In the genomic region with DNA sequence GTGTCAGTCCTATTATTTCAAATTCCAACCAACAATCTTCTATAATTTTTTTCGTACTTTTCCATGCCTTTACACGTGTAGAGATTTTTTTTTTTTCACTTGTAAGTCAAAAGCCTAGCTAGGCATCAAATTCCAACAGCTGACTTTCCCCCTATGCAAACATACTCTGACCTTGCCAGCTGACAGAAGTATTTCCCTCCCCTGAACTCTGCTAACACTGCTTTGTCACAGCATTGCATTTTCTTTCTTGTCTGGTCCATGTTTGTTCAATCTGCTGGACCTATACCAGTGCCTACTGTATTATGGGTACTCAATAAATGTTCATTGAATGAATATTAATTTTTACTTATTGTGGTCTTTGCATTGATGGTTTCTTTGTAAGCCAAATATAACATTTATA, we compare ENCODE assay signal across 1 cellular context.
TF ChIP-seq lines count a peak whose summit lies in the region.

No MANE protein-coding gene starts in this region.

TF ChIP-seq in HepG2, 621 proteins besides CTCF, POLR2A, EP300 and RAD21 (continued from another document):
- TF ChIP-seq, protein P1, sequence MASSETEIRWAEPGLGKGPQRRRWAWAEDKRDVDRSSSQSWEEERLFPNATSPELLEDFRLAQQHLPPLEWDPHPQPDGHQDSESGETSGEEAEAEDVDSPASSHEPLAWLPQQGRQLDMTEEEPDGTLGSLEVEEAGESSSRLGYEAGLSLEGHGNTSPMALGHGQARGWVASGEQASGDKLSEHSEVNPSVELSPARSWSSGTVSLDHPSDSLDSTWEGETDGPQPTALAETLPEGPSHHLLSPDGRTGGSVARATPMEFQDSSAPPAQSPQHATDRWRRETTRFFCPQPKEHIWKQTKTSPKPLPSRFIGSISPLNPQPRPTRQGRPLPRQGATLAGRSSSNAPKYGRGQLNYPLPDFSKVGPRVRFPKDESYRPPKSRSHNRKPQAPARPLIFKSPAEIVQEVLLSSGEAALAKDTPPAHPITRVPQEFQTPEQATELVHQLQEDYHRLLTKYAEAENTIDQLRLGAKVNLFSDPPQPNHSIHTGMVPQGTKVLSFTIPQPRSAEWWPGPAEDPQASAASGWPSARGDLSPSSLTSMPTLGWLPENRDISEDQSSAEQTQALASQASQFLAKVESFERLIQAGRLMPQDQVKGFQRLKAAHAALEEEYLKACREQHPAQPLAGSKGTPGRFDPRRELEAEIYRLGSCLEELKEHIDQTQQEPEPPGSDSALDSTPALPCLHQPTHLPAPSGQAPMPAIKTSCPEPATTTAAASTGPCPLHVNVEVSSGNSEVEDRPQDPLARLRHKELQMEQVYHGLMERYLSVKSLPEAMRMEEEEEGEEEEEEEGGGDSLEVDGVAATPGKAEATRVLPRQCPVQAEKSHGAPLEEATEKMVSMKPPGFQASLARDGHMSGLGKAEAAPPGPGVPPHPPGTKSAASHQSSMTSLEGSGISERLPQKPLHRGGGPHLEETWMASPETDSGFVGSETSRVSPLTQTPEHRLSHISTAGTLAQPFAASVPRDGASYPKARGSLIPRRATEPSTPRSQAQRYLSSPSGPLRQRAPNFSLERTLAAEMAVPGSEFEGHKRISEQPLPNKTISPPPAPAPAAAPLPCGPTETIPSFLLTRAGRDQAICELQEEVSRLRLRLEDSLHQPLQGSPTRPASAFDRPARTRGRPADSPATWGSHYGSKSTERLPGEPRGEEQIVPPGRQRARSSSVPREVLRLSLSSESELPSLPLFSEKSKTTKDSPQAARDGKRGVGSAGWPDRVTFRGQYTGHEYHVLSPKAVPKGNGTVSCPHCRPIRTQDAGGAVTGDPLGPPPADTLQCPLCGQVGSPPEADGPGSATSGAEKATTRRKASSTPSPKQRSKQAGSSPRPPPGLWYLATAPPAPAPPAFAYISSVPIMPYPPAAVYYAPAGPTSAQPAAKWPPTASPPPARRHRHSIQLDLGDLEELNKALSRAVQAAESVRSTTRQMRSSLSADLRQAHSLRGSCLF (CRISPR knock-in tag; IDR thresholded peaks at IDR 0.05; ENCODE audit: borderline replicate concordance): no peak
- TF ChIP-seq MBD4 (IDR thresholded peaks at IDR 0.05; ENCODE audit: borderline replicate concordance, low read length) (no peak), ZNF3 (CRISPR knock-in tag; IDR thresholded peaks at IDR 0.05) (peak; percentile 81), ZNF430 (CRISPR knock-in tag; IDR thresholded peaks at IDR 0.05) (no peak), TEAD3 (CRISPR knock-in tag; optimal IDR thresholded peaks at IDR 0.05; ENCODE audit: borderline replicate concordance) (peak; percentile 66), TMF1 (CRISPR knock-in tag; IDR thresholded peaks at IDR 0.05; ENCODE audit: low read depth) (no peak), IRF2 (CRISPR knock-in tag; IDR thresholded peaks at IDR 0.05) (no peak), GTF3A (CRISPR knock-in tag; conservative IDR thresholded peaks at IDR 0.05) (no peak), ZNF101 (CRISPR knock-in tag; IDR thresholded peaks at IDR 0.05; ENCODE audit: borderline replicate concordance, low read depth) (no peak), PCBP1 (IDR thresholded peaks at IDR 0.05; ENCODE audit: borderline replicate concordance, low read depth, low read length) (no peak), ZNF180 (CRISPR knock-in tag; IDR thresholded peaks at IDR 0.05; ENCODE audit: borderline replicate concordance, low read depth) (no peak), NR2F1 (CRISPR knock-in tag; IDR thresholded peaks at IDR 0.05) (peak in 1 of 2 experiments; percentile 75; a peak in 2 of 4 replicates), NR2F6 (IDR thresholded peaks at IDR 0.05) (peak; percentile 41), NR2F6 (CRISPR knock-in tag; IDR thresholded peaks at IDR 0.05) (no peak), TCF7L2 (IDR thresholded peaks at IDR 0.05; ENCODE audit: low read depth, low read length) (no peak), NCOA1 (CRISPR knock-in tag; IDR thresholded peaks at IDR 0.05) (no peak), SIX4 (CRISPR knock-in tag; IDR thresholded peaks at IDR 0.05) (peak; percentile 86), ZNF577 (CRISPR knock-in tag; IDR thresholded peaks at IDR 0.05; ENCODE audit: borderline replicate concordance, low read depth) (no peak), HNF4A (CRISPR knock-in tag; IDR thresholded peaks at IDR 0.05) (peak; percentile 61), ZBTB1 (CRISPR knock-in tag; IDR thresholded peaks at IDR 0.05; ENCODE audit: borderline replicate concordance) (no peak)
- TF ChIP-seq, protein P2, sequence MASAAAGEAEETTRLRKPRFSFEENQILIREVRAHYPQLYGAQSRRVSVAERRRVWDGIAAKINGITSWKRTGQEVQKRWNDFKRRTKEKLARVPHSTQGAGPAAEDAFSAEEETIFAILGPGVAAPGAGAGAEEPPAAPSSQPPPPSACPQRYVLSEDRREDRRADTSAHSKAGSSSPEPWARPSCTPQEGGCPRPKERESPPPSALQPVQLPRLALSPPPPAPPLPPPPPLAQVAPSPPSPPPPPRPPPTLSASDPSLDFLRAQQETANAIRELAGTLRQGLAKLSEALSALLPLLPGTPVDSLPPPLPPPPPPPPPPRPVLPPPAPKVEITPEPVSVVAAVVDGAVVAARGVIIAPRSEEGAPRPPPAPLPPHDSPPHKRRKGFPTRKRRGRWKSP (CRISPR knock-in tag; IDR thresholded peaks at IDR 0.05): no peak
- TF ChIP-seq, protein P3, sequence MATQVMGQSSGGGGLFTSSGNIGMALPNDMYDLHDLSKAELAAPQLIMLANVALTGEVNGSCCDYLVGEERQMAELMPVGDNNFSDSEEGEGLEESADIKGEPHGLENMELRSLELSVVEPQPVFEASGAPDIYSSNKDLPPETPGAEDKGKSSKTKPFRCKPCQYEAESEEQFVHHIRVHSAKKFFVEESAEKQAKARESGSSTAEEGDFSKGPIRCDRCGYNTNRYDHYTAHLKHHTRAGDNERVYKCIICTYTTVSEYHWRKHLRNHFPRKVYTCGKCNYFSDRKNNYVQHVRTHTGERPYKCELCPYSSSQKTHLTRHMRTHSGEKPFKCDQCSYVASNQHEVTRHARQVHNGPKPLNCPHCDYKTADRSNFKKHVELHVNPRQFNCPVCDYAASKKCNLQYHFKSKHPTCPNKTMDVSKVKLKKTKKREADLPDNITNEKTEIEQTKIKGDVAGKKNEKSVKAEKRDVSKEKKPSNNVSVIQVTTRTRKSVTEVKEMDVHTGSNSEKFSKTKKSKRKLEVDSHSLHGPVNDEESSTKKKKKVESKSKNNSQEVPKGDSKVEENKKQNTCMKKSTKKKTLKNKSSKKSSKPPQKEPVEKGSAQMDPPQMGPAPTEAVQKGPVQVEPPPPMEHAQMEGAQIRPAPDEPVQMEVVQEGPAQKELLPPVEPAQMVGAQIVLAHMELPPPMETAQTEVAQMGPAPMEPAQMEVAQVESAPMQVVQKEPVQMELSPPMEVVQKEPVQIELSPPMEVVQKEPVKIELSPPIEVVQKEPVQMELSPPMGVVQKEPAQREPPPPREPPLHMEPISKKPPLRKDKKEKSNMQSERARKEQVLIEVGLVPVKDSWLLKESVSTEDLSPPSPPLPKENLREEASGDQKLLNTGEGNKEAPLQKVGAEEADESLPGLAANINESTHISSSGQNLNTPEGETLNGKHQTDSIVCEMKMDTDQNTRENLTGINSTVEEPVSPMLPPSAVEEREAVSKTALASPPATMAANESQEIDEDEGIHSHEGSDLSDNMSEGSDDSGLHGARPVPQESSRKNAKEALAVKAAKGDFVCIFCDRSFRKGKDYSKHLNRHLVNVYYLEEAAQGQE (IDR thresholded peaks at IDR 0.05; ENCODE audit: borderline replicate concordance in 1 of 2, low read depth in 1 of 2, low read length in 2 of 2): no peak
- TF ChIP-seq, protein P4, sequence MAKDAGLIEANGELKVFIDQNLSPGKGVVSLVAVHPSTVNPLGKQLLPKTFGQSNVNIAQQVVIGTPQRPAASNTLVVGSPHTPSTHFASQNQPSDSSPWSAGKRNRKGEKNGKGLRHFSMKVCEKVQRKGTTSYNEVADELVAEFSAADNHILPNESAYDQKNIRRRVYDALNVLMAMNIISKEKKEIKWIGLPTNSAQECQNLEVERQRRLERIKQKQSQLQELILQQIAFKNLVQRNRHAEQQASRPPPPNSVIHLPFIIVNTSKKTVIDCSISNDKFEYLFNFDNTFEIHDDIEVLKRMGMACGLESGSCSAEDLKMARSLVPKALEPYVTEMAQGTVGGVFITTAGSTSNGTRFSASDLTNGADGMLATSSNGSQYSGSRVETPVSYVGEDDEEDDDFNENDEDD (CRISPR knock-in tag; IDR thresholded peaks at IDR 0.05; ENCODE audit: borderline replicate concordance): no peak
- TF ChIP-seq, protein P5, sequence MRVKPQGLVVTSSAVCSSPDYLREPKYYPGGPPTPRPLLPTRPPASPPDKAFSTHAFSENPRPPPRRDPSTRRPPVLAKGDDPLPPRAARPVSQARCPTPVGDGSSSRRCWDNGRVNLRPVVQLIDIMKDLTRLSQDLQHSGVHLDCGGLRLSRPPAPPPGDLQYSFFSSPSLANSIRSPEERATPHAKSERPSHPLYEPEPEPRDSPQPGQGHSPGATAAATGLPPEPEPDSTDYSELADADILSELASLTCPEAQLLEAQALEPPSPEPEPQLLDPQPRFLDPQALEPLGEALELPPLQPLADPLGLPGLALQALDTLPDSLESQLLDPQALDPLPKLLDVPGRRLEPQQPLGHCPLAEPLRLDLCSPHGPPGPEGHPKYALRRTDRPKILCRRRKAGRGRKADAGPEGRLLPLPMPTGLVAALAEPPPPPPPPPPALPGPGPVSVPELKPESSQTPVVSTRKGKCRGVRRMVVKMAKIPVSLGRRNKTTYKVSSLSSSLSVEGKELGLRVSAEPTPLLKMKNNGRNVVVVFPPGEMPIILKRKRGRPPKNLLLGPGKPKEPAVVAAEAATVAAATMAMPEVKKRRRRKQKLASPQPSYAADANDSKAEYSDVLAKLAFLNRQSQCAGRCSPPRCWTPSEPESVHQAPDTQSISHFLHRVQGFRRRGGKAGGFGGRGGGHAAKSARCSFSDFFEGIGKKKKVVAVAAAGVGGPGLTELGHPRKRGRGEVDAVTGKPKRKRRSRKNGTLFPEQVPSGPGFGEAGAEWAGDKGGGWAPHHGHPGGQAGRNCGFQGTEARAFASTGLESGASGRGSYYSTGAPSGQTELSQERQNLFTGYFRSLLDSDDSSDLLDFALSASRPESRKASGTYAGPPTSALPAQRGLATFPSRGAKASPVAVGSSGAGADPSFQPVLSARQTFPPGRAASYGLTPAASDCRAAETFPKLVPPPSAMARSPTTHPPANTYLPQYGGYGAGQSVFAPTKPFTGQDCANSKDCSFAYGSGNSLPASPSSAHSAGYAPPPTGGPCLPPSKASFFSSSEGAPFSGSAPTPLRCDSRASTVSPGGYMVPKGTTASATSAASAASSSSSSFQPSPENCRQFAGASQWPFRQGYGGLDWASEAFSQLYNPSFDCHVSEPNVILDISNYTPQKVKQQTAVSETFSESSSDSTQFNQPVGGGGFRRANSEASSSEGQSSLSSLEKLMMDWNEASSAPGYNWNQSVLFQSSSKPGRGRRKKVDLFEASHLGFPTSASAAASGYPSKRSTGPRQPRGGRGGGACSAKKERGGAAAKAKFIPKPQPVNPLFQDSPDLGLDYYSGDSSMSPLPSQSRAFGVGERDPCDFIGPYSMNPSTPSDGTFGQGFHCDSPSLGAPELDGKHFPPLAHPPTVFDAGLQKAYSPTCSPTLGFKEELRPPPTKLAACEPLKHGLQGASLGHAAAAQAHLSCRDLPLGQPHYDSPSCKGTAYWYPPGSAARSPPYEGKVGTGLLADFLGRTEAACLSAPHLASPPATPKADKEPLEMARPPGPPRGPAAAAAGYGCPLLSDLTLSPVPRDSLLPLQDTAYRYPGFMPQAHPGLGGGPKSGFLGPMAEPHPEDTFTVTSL (CRISPR knock-in tag; IDR thresholded peaks at IDR 0.05; ENCODE audit: borderline replicate concordance): peak; percentile 35; the same call in 1 of the 2 replicates
- TF ChIP-seq, protein P6, sequence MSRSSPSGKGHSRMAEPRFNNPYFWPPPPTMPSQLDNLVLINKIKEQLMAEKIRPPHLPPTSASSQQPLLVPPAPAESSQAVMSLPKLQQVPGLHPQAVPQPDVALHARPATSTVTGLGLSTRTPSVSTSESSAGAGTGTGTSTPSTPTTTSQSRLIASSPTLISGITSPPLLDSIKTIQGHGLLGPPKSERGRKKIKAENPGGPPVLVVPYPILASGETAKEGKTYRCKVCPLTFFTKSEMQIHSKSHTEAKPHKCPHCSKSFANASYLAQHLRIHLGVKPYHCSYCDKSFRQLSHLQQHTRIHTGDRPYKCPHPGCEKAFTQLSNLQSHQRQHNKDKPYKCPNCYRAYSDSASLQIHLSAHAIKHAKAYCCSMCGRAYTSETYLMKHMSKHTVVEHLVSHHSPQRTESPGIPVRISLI (CRISPR knock-in tag; IDR thresholded peaks at IDR 0.05; ENCODE audit: borderline replicate concordance): peak; percentile 54; the same call in 1 of the 2 replicates
- TF ChIP-seq, protein P7, sequence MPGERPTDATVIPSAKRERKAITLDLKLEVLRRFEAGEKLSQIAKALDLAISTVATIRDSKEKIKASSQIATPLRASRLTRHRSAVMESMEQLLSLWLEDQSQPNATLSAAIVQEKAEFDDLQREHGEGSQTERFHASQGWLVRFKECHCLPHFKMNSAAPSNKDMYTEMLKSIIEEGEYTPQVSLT (CRISPR knock-in tag; IDR thresholded peaks at IDR 0.05; ENCODE audit: borderline replicate concordance, low read depth): no peak
